34 cellular contexts compared by ENCODE assay signal in the genomic region with DNA sequence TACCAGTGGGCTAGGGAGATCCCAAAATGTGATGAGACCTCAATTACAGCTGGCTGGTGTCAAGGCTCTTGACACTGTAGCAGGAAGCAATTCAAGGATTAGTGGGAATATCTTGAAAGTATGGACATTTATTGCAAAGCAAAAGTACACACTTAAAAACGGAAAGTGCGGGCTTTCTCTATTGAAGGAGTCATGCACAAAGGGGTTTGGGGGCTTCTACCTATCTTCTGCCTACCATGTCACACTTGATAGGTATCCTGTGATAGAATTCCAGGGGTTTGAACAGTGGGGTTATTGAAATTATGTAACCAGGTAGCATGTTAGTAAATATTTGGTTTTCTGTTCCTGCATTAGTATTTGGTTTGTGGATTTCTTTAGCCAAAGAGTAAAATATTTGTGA.
"Had no signal": no experiment of that assay in that cellular context is flagged by ENCODE, and none has a peak within 500 bp of the region (broad histone marks: within the 10 kb centered on the region; RNA-seq: fewer than 3 reads in every experiment).

No MANE protein-coding gene starts in this region.

- DNase-seq: activated effector memory CD4-positive, alpha-beta T cell treated with anti-CD3 and anti-CD28 coated beads, Interleukin-2, amount 50 U/mL, for 16 hours; activated effector memory CD4-positive, alpha-beta T cell treated with Interleukin-2 at 50 U/mL for 16 hours; activated gamma-delta T cell; activated gamma-delta T cell treated with Interleukin-2 at 50 U/mL for 16 hours; activated naive CD4-positive, alpha-beta T cell; activated naive CD4-positive, alpha-beta T cell treated with anti-CD3 and anti-CD28 coated beads for 36 hours; activated naive CD4-positive, alpha-beta T cell treated with anti-CD3 and anti-CD28 coated beads, Interleukin-2, amount 10 ng/mL, durations not matched to agents 7 days and 5 days; activated naive CD4-positive, alpha-beta T cell treated with anti-CD3 and anti-CD28 coated beads, Interleukin-2, amount 50 U/mL, for 16 hours; activated naive CD4-positive, alpha-beta T cell treated with Interleukin-2 at 50 U/mL for 16 hours; activated naive CD8-positive, alpha-beta T cell treated with anti-CD3 and anti-CD28 coated beads for 36 hours; activated naive CD8-positive, alpha-beta T cell treated with anti-CD3 and anti-CD28 coated beads, Interleukin-2, amount 10 ng/mL, durations not matched to agents 7 days and 5 days; activated naive CD8-positive, alpha-beta T cell treated with anti-CD3 and anti-CD28 coated beads, Interleukin-2, amount 50 U/mL, for 24 hours; activated T-cell treated with anti-CD3 and anti-CD28 coated beads, Interleukin-2, amount 50 U/mL, for 1 hour; activated T-cell treated with anti-CD3 and anti-CD28 coated beads, Interleukin-2, amount 50 U/mL, for 24 hours; activated T-cell treated with anti-CD3 and anti-CD28 coated beads, Interleukin-2, amount 50 U/mL, for 4 hours; activated T-cell treated with anti-CD3 and anti-CD28 coated beads, Interleukin-2, amount 50 U/mL, for 48 hours; activated T-cell treated with anti-CD3 and anti-CD28 coated beads, Interleukin-2, amount 50 U/mL, for 72 hours; adrenal gland; amniotic stem cell; amygdala; anterior cingulate cortex; aorta; body of pancreas; brain microvascular endothelial cell; caudate nucleus; central memory CD4-positive, alpha-beta T cell; cerebellar nuclear complex had no signal

- H3K36me3 ChIP-seq: adrenal gland, ascending aorta, brain microvascular endothelial cell, breast epithelium, cardiac muscle cell had no signal

- H3K27ac ChIP-seq: adrenal gland, ascending aorta, body of pancreas, brain microvascular endothelial cell, breast epithelium, cardiac muscle cell had no signal

- H3K4me3 ChIP-seq: adrenal gland, ascending aorta, body of pancreas, breast epithelium, cardiac muscle cell had no signal

- H3K9me3 ChIP-seq: adrenal gland, ascending aorta, body of pancreas had no signal

- FAIRE-seq: astrocyte, bronchial epithelial cell had no signal

- ATAC-seq: activated naive CD4-positive, alpha-beta T cell treated with anti-CD3 and anti-CD28 coated beads, Interleukin-2, amount 50 U/mL, for 72 hours; activated naive CD8-positive, alpha-beta T cell treated with anti-CD3 and anti-CD28 coated beads, Interleukin-2, amount 50 U/mL, for 24 hours; activated T-cell treated with anti-CD3 and anti-CD28 coated beads, Interleukin-2, amount 50 U/mL, for 4 hours; activated T-cell treated with anti-CD3 and anti-CD28 coated beads, Interleukin-2, amount 50 U/mL, for 72 hours; activated T-helper 17 cell treated with anti-CD3 and anti-CD28 coated beads, Interleukin-2, amount 50 U/mL, for 72 hours; body of pancreas had no signal

- H3K27me3 ChIP-seq: adrenal gland, ascending aorta, body of pancreas, brain microvascular endothelial cell, breast epithelium, cardiac muscle cell had no signal

- H3K4me1 ChIP-seq: adrenal gland, ascending aorta, body of pancreas, breast epithelium had no signal
